ENCODE assay signal across 9 cellular contexts in the genomic region with DNA sequence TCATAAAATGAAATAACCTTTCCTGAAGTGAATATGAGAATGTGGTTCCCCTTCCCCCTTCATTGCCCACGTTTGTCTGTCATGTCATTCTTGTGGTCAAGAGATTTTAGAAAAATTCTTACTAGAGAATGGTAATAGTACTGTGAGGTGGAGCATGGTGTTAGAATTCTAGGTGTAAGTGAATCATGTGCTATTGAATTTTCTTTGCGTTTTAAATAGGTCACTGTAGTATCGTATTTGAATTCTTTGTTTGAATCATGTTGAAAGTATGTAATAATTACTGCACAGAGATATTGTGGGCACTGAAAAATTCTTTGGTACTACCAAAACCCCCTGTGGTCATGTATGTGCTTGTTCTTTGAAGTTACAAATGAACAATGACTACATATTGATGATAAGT. TPM values are rescaled to one million over a fixed set of nuclear protein-coding genes. Genes with fewer than 3 reads are reported as not detected.
DNase-seq lines count a peak whose midpoint lies in the region; ATAC-seq and TF ChIP-seq lines count a peak whose summit lies in the region.
"Had no signal": no experiment of that assay in that cellular context is flagged by ENCODE, and none has a peak within 500 bp of the region (broad histone marks: within the 10 kb centered on the region; RNA-seq: fewer than 3 reads in every experiment).

No MANE protein-coding gene starts in this region.

- no peaks in the 10 kb centered on the region for H3K4me1 ChIP-seq in Caco-2

- H3K27ac Mint-ChIP-seq in naive thymus-derived CD8-positive, alpha-beta T cell: peak overlapping the region in 4 of 10 donors; percentile 9 to 60 (median 24)
- no peak overlapping the region for H3K27ac Mint-ChIP-seq in Caco-2 (ENCODE audit: unreplicated experiment)

- intact Hi-C loops in Caco-2 (cut with micrococcal nuclease; ENCODE audit: unreplicated experiment): no loop called here

- DNase-seq in KBM-7 (peak; percentile 15), fibroblast of the aortic adventitia (ENCODE audit: low read depth) (peak; percentile 24), foreskin melanocyte (no peak), NCI-H128 (lab: John Stamatoyannopoulos, UW; ENCODE audit: unreplicated experiment) (no peak), Caco-2 (no peak)
- DNase-seq in naive thymus-derived CD8-positive, alpha-beta T cell: no peak
- DNase-seq: NCI-H1417 had no signal

- no peaks in the 10 kb centered on the region for H3K27me3 ChIP-seq in Caco-2 (replicated peaks; ENCODE audit: control insufficient read depth, insufficient read depth, low read length)

- no peaks in the 10 kb centered on the region for H3K36me3 ChIP-seq in Caco-2 (ENCODE audit: control insufficient read depth, insufficient read depth, low read length)

- H3K9me3 Mint-ChIP-seq in naive thymus-derived CD8-positive, alpha-beta T cell: peaks cover 0 to 5% (median under 1%) of the 10 kb centered on the region in 9 donors
- no peaks in the 10 kb centered on the region for H3K9me3 Mint-ChIP-seq in Caco-2 (ENCODE audit: unreplicated experiment)

- CTCF ChIA-PET in Caco-2 (lab: Charles Lee): no interaction called here

- no TSS peak for BruUV-seq in Caco-2 (replicated peaks; lab: Mats Ljungman, UMichigan)

- H3K4me3 Mint-ChIP-seq in naive thymus-derived CD8-positive, alpha-beta T cell: no peak overlapping the region
- no peak overlapping the region for H3K4me3 Mint-ChIP-seq in Caco-2 (ENCODE audit: unreplicated experiment)

- H3K4me1 Mint-ChIP-seq in naive thymus-derived CD8-positive, alpha-beta T cell: peaks cover 21 to 52% (median 50%) of the 10 kb centered on the region in 4 donors
- no peaks in the 10 kb centered on the region for H3K4me1 Mint-ChIP-seq in Caco-2 (ENCODE audit: low read depth, unreplicated experiment)

- peaks cover 7 to 67% (median 56%) of the 10 kb centered on the region in 3 donors for H3K36me3 Mint-ChIP-seq in naive thymus-derived CD8-positive, alpha-beta T cell
- H3K36me3 Mint-ChIP-seq in Caco-2 (ENCODE audit: insufficient read depth, unreplicated experiment): peaks cover 17% of the 10 kb centered on the region

- POLR2A ChIA-PET in naive thymus-derived CD8-positive, alpha-beta T cell (lab: Charles Lee): no interaction called here
- POLR2A ChIA-PET in Caco-2 (lab: Charles Lee): no interaction called here

- in situ Hi-C loops in KBM-7 (cut with MboI; ENCODE audit: low pct_unique_long_range_greater_than_20kb, low sequenced_read_pairs): no loop called here

- H3K9me3 ChIP-seq in Caco-2: no peaks in the 10 kb centered on the region

- no peak overlapping the region for H3K4me3 ChIP-seq in fibroblast of the aortic adventitia (ENCODE audit: low read depth, low read length)
- H3K4me3 ChIP-seq in Caco-2 (ENCODE audit: low read depth, low read length): no peak overlapping the region

- TF ChIP-seq CTCF in fibroblast of the aortic adventitia (IDR thresholded peaks at IDR 0.05; ENCODE audit: insufficient read depth, low read length) (no peak), Caco-2 (IDR thresholded peaks at IDR 0.05; ENCODE audit: insufficient read depth in 1 of 2, low read depth in 1 of 2, low read length in 1 of 2, severe bottlenecking in 1 of 2, unreplicated experiment in 1 of 2) (no peak)

- no peaks in the 10 kb centered on the region for H3K27me3 Mint-ChIP-seq in naive thymus-derived CD8-positive, alpha-beta T cell
- H3K27me3 Mint-ChIP-seq in Caco-2 (ENCODE audit: insufficient read depth, unreplicated experiment): no peaks in the 10 kb centered on the region

- ATAC-seq in GM18498 (IDR thresholded peaks at IDR 0.05; ENCODE audit: unreplicated experiment) (peak; percentile 75), GM21723 (IDR thresholded peaks at IDR 0.05; ENCODE audit: unreplicated experiment) (peak; percentile 64)
- no peak for ATAC-seq in naive thymus-derived CD8-positive, alpha-beta T cell

RNA-seq across cellular contexts. Expression of gene FUT8, which starts 49.9 kb away (rescaled TPM):
- total RNA-seq in fibroblast of the aortic adventitia (ENCODE audit: low replicate concordance): 119 and 165 TPM in 2 replicates
- total RNA-seq in naive thymus-derived CD8-positive, alpha-beta T cell: 10 to 100 TPM; 46.9 to 51.2 TPM
- polyA plus RNA-seq in naive thymus-derived CD8-positive, alpha-beta T cell: 10 to 100 TPM; 10.0 to 15.2 (median 10.4) TPM
- 63.0 and 67.1 TPM in 2 replicates for total RNA-seq in Caco-2 (2022)

Comparison
In these comparisons a context has a peak if more than half of its experiments do, and no peak if none do; other contexts are left out.
1. ATAC-seq: peak in GM18498 (single experiment) and GM21723 (single experiment); none in naive thymus-derived CD8-positive, alpha-beta T cell (0 of 2).
2. DNase-seq: peak in KBM-7 (single experiment) and fibroblast of the aortic adventitia (single experiment); none in naive thymus-derived CD8-positive, alpha-beta T cell (0 of 10), foreskin melanocyte (single experiment), NCI-H128 (single experiment) and Caco-2 (0 of 2).